ENCODE assay signal across 8 cellular contexts in genomic region chr17:37441369-37442014, GRCh38. TPM values are rescaled to one million over a fixed set of nuclear protein-coding genes. Genes with fewer than 3 reads are reported as not detected.
A peak's percentile ranks its signal among the peaks of the same experiment; 100 is the strongest.
DNase-seq lines count a peak whose midpoint lies in the region; ATAC-seq, FAIRE-seq and TF ChIP-seq lines count a peak whose summit lies in the region.
"Not testable (repeated sequence)": the region's sequence is repeated elsewhere in the genome, so short reads cannot be mapped to it uniquely, and the experiment has no call there.

No MANE protein-coding gene starts in this region.

- POLR2A ChIA-PET in IMR-90 (lab: Charles Lee; ENCODE audit: unreplicated experiment): not testable (repeated sequence)
- POLR2A ChIA-PET in OCI-LY7 (lab: Charles Lee) (interaction anchor here (0.6 to 1.3 kb wide), 3 partner anchors 10 to 81 kb away, joined by 5 to 10 read pairs (median 5); no protein-coding TSS in a partner anchor), endothelial cell of umbilical vein (lab: Charles Lee) (interaction anchor here (0.7 kb wide), 1 partner anchor 36 kb away, joined by 4 read pairs; no protein-coding TSS in a partner anchor)

- peak; percentile 80 for ATAC-seq in IMR-90 (ENCODE audit: low read depth)
- ATAC-seq in stimulated activated memory B cell treated with anti-CD40 and anti-IgM and Interleukin-4, amounts not matched to agents 10 μg/mL and 1 μg/mL and 100 μg/mL, for 72 hours: peak; percentile 71

- not testable (repeated sequence) for TF ChIP-seq CTCF in GM06990 (IDR thresholded peaks at IDR 0.05; ENCODE audit: insufficient read depth, low read length, poor library complexity, severe bottlenecking); IMR-90 (conservative IDR thresholded peaks at IDR 0.05; ENCODE audit: low read depth, low read length); NB4 (IDR thresholded peaks at IDR 0.05; ENCODE audit: low read depth, low read length); OCI-LY7 (conservative IDR thresholded peaks at IDR 0.05; ENCODE audit: low read length); endothelial cell of umbilical vein (IDR thresholded peaks at IDR 0.05; ENCODE audit: extremely low read depth in 1 of 2, insufficient read depth in 1 of 2, low read depth in 1 of 2, low read length in 2 of 2)

- peak overlapping the region; percentile 56; the same call in 1 of the 2 replicates for H2BK120ac ChIP-seq in IMR-90 (ENCODE audit: low read depth, low read length)

- H3K4me3 Mint-ChIP-seq in stimulated activated memory B cell treated with anti-CD40 and anti-IgM and Interleukin-4, amounts not matched to agents 10 μg/mL and 1 μg/mL and 100 μg/mL, for 72 hours: not testable (repeated sequence)

- not testable (repeated sequence) for H3K4me1 ChIP-seq in IMR-90 (ENCODE audit: control insufficient read depth, insufficient read depth, low read length); OCI-LY7 (ENCODE audit: insufficient read depth, low read length, poor library complexity, severe bottlenecking); endothelial cell of umbilical vein (ENCODE audit: control insufficient read depth, extremely low read depth, insufficient read depth, low read length)

- in situ Hi-C loops in IMR-90 (cut with MboI; ENCODE audit: low sequenced_read_pairs): not testable (repeated sequence)

- not testable (repeated sequence) for H4K5ac ChIP-seq in IMR-90 (ENCODE audit: low read depth, low read length)

- not testable (repeated sequence) for H3K36me3 ChIP-seq in GM06990 (ENCODE audit: control insufficient read depth, insufficient read depth, low read length)
- H3K36me3 ChIP-seq in IMR-90 (ENCODE audit: control insufficient read depth, insufficient read depth, low read length): peaks cover 24% of the 10 kb centered on the region
- H3K36me3 ChIP-seq in OCI-LY7 (ENCODE audit: insufficient read depth, low read length): peaks cover 89% of the 10 kb centered on the region
- H3K36me3 ChIP-seq in endothelial cell of umbilical vein (ENCODE audit: control insufficient read depth in 2 of 2, extremely low read depth in 1 of 2, insufficient read depth in 2 of 2, low read length in 2 of 2): peaks cover 11 to 22% of the 10 kb centered on the region in 2 experiments

- H3K18ac ChIP-seq in IMR-90 (ENCODE audit: low read depth, low read length): peak overlapping the region; percentile 87

- not testable (repeated sequence) for BruUV-seq in IMR-90 (replicated peaks; lab: Mats Ljungman, UMichigan); OCI-LY7 (replicated peaks; lab: Mats Ljungman, UMichigan); endothelial cell of umbilical vein (replicated peaks; lab: Mats Ljungman, UMichigan)

- H3K4me1 Mint-ChIP-seq in stimulated activated memory B cell treated with anti-CD40 and anti-IgM and Interleukin-4, amounts not matched to agents 10 μg/mL and 1 μg/mL and 100 μg/mL, for 72 hours: not testable (repeated sequence)

- not testable (repeated sequence) for H3K4me3 ChIP-seq in GM06990 (replicated peaks; ENCODE audit: low read depth, low read length); IMR-90 (ENCODE audit: insufficient read depth, low read depth, low read length); NB4 (ENCODE audit: low read depth, low read length); OCI-LY7 (ENCODE audit: low read depth, low read length, poor library complexity, severe bottlenecking); endothelial cell of umbilical vein (replicated peaks in 1 of 3; ENCODE audit: insufficient read depth in 1 of 3, low read depth in 1 of 3, low read length in 3 of 3)

- not testable (repeated sequence) for H3K56ac ChIP-seq in IMR-90 (ENCODE audit: extremely low read depth, insufficient read depth, low read length)

- not testable (repeated sequence) for TF ChIP-seq RAD21 in IMR-90 (IDR thresholded peaks at IDR 0.05; ENCODE audit: low read length)

- WGBS in IMR-90 (ENCODE audit: extremely low coverage in 2 of 2, insufficient read length in 1 of 2), 2 experiments: 83% methylated on average over 2 of the region's 12 CpGs; no CpG with 5 or more reads in 1 of the 2 experiments

- CTCF ChIA-PET in IMR-90 (lab: Yijun Ruan, JAX) (interaction anchor here (0.7 kb wide), 2 partner anchors 28 to 40 kb away, joined by 3 to 5 read pairs; no protein-coding TSS in a partner anchor), endothelial cell of umbilical vein (lab: Charles Lee) (interaction anchor here (1.0 to 1.4 kb wide), 3 partner anchors 12 to 186 kb away, joined by 3 to 5 read pairs (median 3); no protein-coding TSS in a partner anchor)
- CTCF ChIA-PET in OCI-LY7 (lab: Charles Lee; ENCODE audit: unreplicated experiment): not testable (repeated sequence)

- H3K27me3 ChIP-seq in GM06990 (replicated peaks; ENCODE audit: control insufficient read depth, insufficient read depth, low read length); IMR-90 (ENCODE audit: control insufficient read depth, insufficient read depth, low read length); endothelial cell of umbilical vein (ENCODE audit: control insufficient read depth in 2 of 2, insufficient read depth in 2 of 2, low read length in 2 of 2): not testable (repeated sequence)

- H3K36me3 Mint-ChIP-seq in stimulated activated memory B cell treated with anti-CD40 and anti-IgM and Interleukin-4, amounts not matched to agents 10 μg/mL and 1 μg/mL and 100 μg/mL, for 72 hours: peaks cover 53% of the 10 kb centered on the region

- H3K9ac ChIP-seq in IMR-90 (ENCODE audit: low read depth, low read length); endothelial cell of umbilical vein (replicated peaks; ENCODE audit: extremely low read depth, insufficient read depth, low read length): not testable (repeated sequence)

- H3K27me3 Mint-ChIP-seq in stimulated activated memory B cell treated with anti-CD40 and anti-IgM and Interleukin-4, amounts not matched to agents 10 μg/mL and 1 μg/mL and 100 μg/mL, for 72 hours: not testable (repeated sequence)

- peak overlapping the region; percentile 84; the same call in 2 of the 3 replicates for H2BK15ac ChIP-seq in IMR-90 (ENCODE audit: low read depth, low read length)

- H2BK20ac ChIP-seq in IMR-90 (ENCODE audit: low read depth, low read length): not testable (repeated sequence)

- peak overlapping the region in 1 of 2 experiments; percentile 79; a peak in 2 of 4 replicates for H4K8ac ChIP-seq in IMR-90 (ENCODE audit: low read depth in 2 of 2, low read length in 2 of 2)

- not testable (repeated sequence) for H3K4me2 ChIP-seq in IMR-90 (ENCODE audit: low read depth, low read length); OCI-LY7 (ENCODE audit: low read length); endothelial cell of umbilical vein (ENCODE audit: insufficient read depth, low read length)

- H3K9me3 Mint-ChIP-seq in stimulated activated memory B cell treated with anti-CD40 and anti-IgM and Interleukin-4, amounts not matched to agents 10 μg/mL and 1 μg/mL and 100 μg/mL, for 72 hours: not testable (repeated sequence)

- H3K9me1 ChIP-seq in IMR-90 (ENCODE audit: insufficient read depth, low read length); endothelial cell of umbilical vein (replicated peaks; ENCODE audit: control insufficient read depth, extremely low read depth, insufficient read depth, low read length): not testable (repeated sequence)

- dilution Hi-C loops in IMR-90 (cut with HindIII; ENCODE audit: low sequenced_read_pairs, unreplicated experiment); endothelial cell of umbilical vein (cut with MboI; ENCODE audit: extremely low pct_ligation_motif_present, low sequenced_read_pairs): not testable (repeated sequence)

- not testable (repeated sequence) for H3K79me2 ChIP-seq in OCI-LY7 (ENCODE audit: insufficient read depth, low read depth, low read length); endothelial cell of umbilical vein (ENCODE audit: control insufficient read depth, insufficient read depth, low read length)

- H3K4ac ChIP-seq in IMR-90 (ENCODE audit: low read depth, low read length): 0 out of 2 replicates have a peak overlapping the region, but pooled peaks have one; percentile 50

- H2AK9ac ChIP-seq in IMR-90 (replicated peaks; ENCODE audit: low read depth, low read length, poor library complexity): not testable (repeated sequence)

- H2BK5ac ChIP-seq in IMR-90 (ENCODE audit: low read depth, low read length, poor library complexity, severe bottlenecking): peak overlapping the region; percentile 73

- peak overlapping the region; percentile 59 for H4K91ac ChIP-seq in IMR-90 (ENCODE audit: insufficient read depth, low read depth, low read length)

- H2AK5ac ChIP-seq in IMR-90 (ENCODE audit: low read depth, low read length): peak overlapping the region; percentile 88

- H3K23ac ChIP-seq in IMR-90 (ENCODE audit: low read depth, low read length): peak overlapping the region; percentile 36; the same call in 1 of the 2 replicates

- intact Hi-C loops in IMR-90 (cut with micrococcal nuclease); OCI-LY7 (cut with micrococcal nuclease; ENCODE audit: unreplicated experiment); endothelial cell of umbilical vein (cut with micrococcal nuclease): not testable (repeated sequence)

- peak overlapping the region; percentile 43; the same call in 1 of the 2 replicates for H3K14ac ChIP-seq in IMR-90 (replicated peaks; ENCODE audit: low read depth, low read length)

- not testable (repeated sequence) for TF ChIP-seq POLR2A in IMR-90 (IDR thresholded peaks at IDR 0.05; ENCODE audit: low read depth, low read length); NB4 (IDR thresholded peaks at IDR 0.05; ENCODE audit: extremely low read depth, insufficient read length); endothelial cell of umbilical vein (IDR thresholded peaks at IDR 0.05; ENCODE audit: low read depth, low read length)

- peak; percentile 17 for DNase-seq in AG08396 (ENCODE audit: low spot score)
- DNase-seq in GM06990 (ENCODE audit: extremely low read depth, insufficient read length): peak; percentile 43
- DNase-seq in GM18507 (ENCODE audit: extremely low spot score, insufficient read length, low read depth): peak; percentile 28
- DNase-seq in IMR-90: peak; percentile 92
- DNase-seq in NB4 (ENCODE audit: low read depth): peak; percentile 37
- peak; percentile 22 for DNase-seq in OCI-LY7 (ENCODE audit: low spot score)
- DNase-seq in endothelial cell of umbilical vein (ENCODE audit: low read depth, low spot score): peak; percentile 24

- not testable (repeated sequence) for FAIRE-seq in GM18507 (lab: Jason Lieb, UNC); endothelial cell of umbilical vein (lab: Jason Lieb, UNC)

- H2AFZ ChIP-seq in IMR-90 (replicated peaks; ENCODE audit: low read length, poor library complexity): peak overlapping the region; percentile 13
- not testable (repeated sequence) for H2AFZ ChIP-seq in OCI-LY7 (ENCODE audit: low read length); endothelial cell of umbilical vein (ENCODE audit: low read depth, low read length)

- H3K9me2 ChIP-seq in OCI-LY7 (ENCODE audit: insufficient read depth, low read length): not testable (repeated sequence)

- peak overlapping the region; percentile 59; the same call in 1 of the 2 replicates for H3K27ac ChIP-seq in IMR-90 (ENCODE audit: insufficient read depth, low read length)
- H3K27ac ChIP-seq in OCI-LY7 (ENCODE audit: low read depth, low read length, poor library complexity, severe bottlenecking); endothelial cell of umbilical vein (ENCODE audit: insufficient read depth, low read depth, low read length): not testable (repeated sequence)

- H3K9me3 ChIP-seq in IMR-90 (ENCODE audit: control insufficient read depth, insufficient read depth, low read length); OCI-LY7 (ENCODE audit: low read length); endothelial cell of umbilical vein (replicated peaks; ENCODE audit: control insufficient read depth, insufficient read depth, low read length): not testable (repeated sequence)

- peaks cover 13 to 23% of the 10 kb centered on the region in 2 experiments for H3K79me1 ChIP-seq in IMR-90 (ENCODE audit: low read depth in 1 of 2, low read length in 2 of 2)

- H3K27ac Mint-ChIP-seq in stimulated activated memory B cell treated with anti-CD40 and anti-IgM and Interleukin-4, amounts not matched to agents 10 μg/mL and 1 μg/mL and 100 μg/mL, for 72 hours: not testable (repeated sequence)

- H4K20me1 ChIP-seq in IMR-90 (ENCODE audit: insufficient read depth, low read length); OCI-LY7 (ENCODE audit: insufficient read depth, low read length); endothelial cell of umbilical vein (replicated peaks; ENCODE audit: control insufficient read depth, extremely low read depth, insufficient read depth, low read length): not testable (repeated sequence)

RNA-seq across cellular contexts. Expression of gene TADA2A, which starts 34.8 kb away (rescaled TPM):
- total RNA-seq in IMR-90 (2012; rRNA removed) (17.2 and 19.7 TPM in 2 replicates), OCI-LY7 (2022) (44.5 and 46.3 TPM in 2 replicates), endothelial cell of umbilical vein (20.5 and 22.4 TPM in 2 replicates)
- polyA plus RNA-seq in IMR-90 (2012; rRNA removed) (9.0 and 13.1 TPM in 2 replicates), endothelial cell of umbilical vein (9.9 and 11.1 TPM in 2 replicates)
- polyA plus RNA-seq in IMR-90 (2012; cell fraction: cytosol; rRNA removed): 3.4 and 3.5 TPM in 2 replicates
- 7.1 and 33.3 TPM in 2 replicates for polyA plus RNA-seq in IMR-90 (2012; cell fraction: nucleus; rRNA removed; ENCODE audit: low replicate concordance)
- total RNA-seq in OCI-LY7 (2014; rRNA removed; shearing (Covaris generic)): 35.8 and 53.5 TPM in 2 replicates
- polyA plus RNA-seq in endothelial cell of umbilical vein (2011; cell fraction: cytosol; rRNA removed): 10.1 and 12.5 TPM in 2 replicates
- 38.9 and 40.2 TPM in 2 replicates for polyA plus RNA-seq in endothelial cell of umbilical vein (2011; cell fraction: nucleus; rRNA removed)
- polyA plus RNA-seq in endothelial cell of umbilical vein (2012): 16.8 and 17.9 TPM in 2 replicates
- 36.2 TPM in 2 replicates for polyA minus RNA-seq in endothelial cell of umbilical vein
- 18.1 TPM for polyA minus RNA-seq in endothelial cell of umbilical vein (2011; cell fraction: cytosol; rRNA and poly(A)+ RNA removed)
- polyA minus RNA-seq in endothelial cell of umbilical vein (2011; cell fraction: nucleus; rRNA and poly(A)+ RNA removed): 27.5 and 35.4 TPM in 2 replicates

RNA-seq across cellular contexts. Expression of gene ACACA, which starts 34.9 kb away (rescaled TPM):
- total RNA-seq in IMR-90 (2012; rRNA removed) (35.3 and 39.1 TPM in 2 replicates), OCI-LY7 (2022) (80.5 and 98.3 TPM in 2 replicates), endothelial cell of umbilical vein (116 and 124 TPM in 2 replicates)
- polyA plus RNA-seq in IMR-90 (2012; rRNA removed) (19.7 and 21.3 TPM in 2 replicates), endothelial cell of umbilical vein (55.3 and 56.8 TPM in 2 replicates)
- polyA plus RNA-seq in IMR-90 (2012; cell fraction: cytosol; rRNA removed): 8.0 and 10.6 TPM in 2 replicates
- polyA plus RNA-seq in IMR-90 (2012; cell fraction: nucleus; rRNA removed; ENCODE audit: low replicate concordance): 16.2 and 40.7 TPM in 2 replicates
- 32.1 and 45.4 TPM in 2 replicates for total RNA-seq in OCI-LY7 (2014; rRNA removed; shearing (Covaris generic))
- polyA plus RNA-seq in endothelial cell of umbilical vein (2011; cell fraction: cytosol; rRNA removed): 54.5 and 55.8 TPM in 2 replicates
- polyA plus RNA-seq in endothelial cell of umbilical vein (2011; cell fraction: nucleus; rRNA removed): 108 and 114 TPM in 2 replicates
- polyA plus RNA-seq in endothelial cell of umbilical vein (2012): 52.4 and 55.1 TPM in 2 replicates
- 343 and 426 TPM in 2 replicates for polyA minus RNA-seq in endothelial cell of umbilical vein
- 136 TPM for polyA minus RNA-seq in endothelial cell of umbilical vein (2011; cell fraction: cytosol; rRNA and poly(A)+ RNA removed)
- 301 and 431 TPM in 2 replicates for polyA minus RNA-seq in endothelial cell of umbilical vein (2011; cell fraction: nucleus; rRNA and poly(A)+ RNA removed)

RNA-seq across cellular contexts. Expression of gene DUSP14, which starts 48.2 kb away (rescaled TPM):
- total RNA-seq in IMR-90 (2012; rRNA removed): 97.5 and 102 TPM in 2 replicates
- 126 and 127 TPM in 2 replicates for polyA plus RNA-seq in IMR-90 (2012; rRNA removed)
- 93.8 and 139 TPM in 2 replicates for polyA plus RNA-seq in IMR-90 (2012; cell fraction: cytosol; rRNA removed)
- 88.2 and 107 TPM in 2 replicates for polyA plus RNA-seq in IMR-90 (2012; cell fraction: nucleus; rRNA removed; ENCODE audit: low replicate concordance)
- total RNA-seq in OCI-LY7 (2014; rRNA removed; shearing (Covaris generic)): 21.2 and 21.5 TPM in 2 replicates
- total RNA-seq in OCI-LY7 (2022): 11.0 and 12.2 TPM in 2 replicates
- 33.5 and 36.4 TPM in 2 replicates for total RNA-seq in endothelial cell of umbilical vein
- polyA plus RNA-seq in endothelial cell of umbilical vein: 62.5 and 64.2 TPM in 2 replicates
- 58.9 and 63.2 TPM in 2 replicates for polyA plus RNA-seq in endothelial cell of umbilical vein (2011; cell fraction: cytosol; rRNA removed)
- polyA plus RNA-seq in endothelial cell of umbilical vein (2011; cell fraction: nucleus; rRNA removed): 33.4 and 35.0 TPM in 2 replicates
- 42.6 and 52.3 TPM in 2 replicates for polyA plus RNA-seq in endothelial cell of umbilical vein (2012)
- polyA minus RNA-seq in endothelial cell of umbilical vein: 44.1 and 49.4 TPM in 2 replicates
- 22.7 TPM for polyA minus RNA-seq in endothelial cell of umbilical vein (2011; cell fraction: cytosol; rRNA and poly(A)+ RNA removed)
- 16.9 and 20.3 TPM in 2 replicates for polyA minus RNA-seq in endothelial cell of umbilical vein (2011; cell fraction: nucleus; rRNA and poly(A)+ RNA removed)

Comparison
In these comparisons a context has a peak if more than half of its experiments do, and no peak if none do; other contexts are left out.
1. DNase-seq: peak in every context shown above with its lines; median percentile 92 in IMR-90; 43 in GM06990; 37 in NB4; 28 in GM18507; 24 in endothelial cell of umbilical vein; 22 in OCI-LY7; 17 in AG08396.